Comparison of ENCODE assay signal across 6 cellular contexts in genomic region chr11:88860436-88860835, GRCh38.
DNase-seq lines count a peak whose midpoint lies in the region; ATAC-seq and TF ChIP-seq lines count a peak whose summit lies in the region.
"Not testable (repeated sequence)": the region's sequence is repeated elsewhere in the genome, so short reads cannot be mapped to it uniquely, and the experiment has no call there.

No MANE protein-coding gene starts in this region.

- DNase-seq in G401 (ENCODE audit: low spot score) (peak; percentile 33), cerebellar cortex (ENCODE audit: low spot score) (peak; percentile 23), hippocampal formation (lab: John Stamatoyannopoulos, UW) (peak; percentile 6 to 30), nephron progenitor cell (peak; percentile 11), renal cortical epithelial cell (ENCODE audit: low read depth) (peak; percentile 5)
- not testable (repeated sequence) for DNase-seq in WTC11 (ENCODE audit: low spot score)

- peak; percentile 38; the same call in 1 of the 2 replicates for ATAC-seq in WTC11

- H3K9me3 Mint-ChIP-seq in WTC11, nephron progenitor cell: not testable (repeated sequence)

- not testable (repeated sequence) for H3K4me1 Mint-ChIP-seq in WTC11, nephron progenitor cell

- CTCF ChIA-PET in WTC11 (lab: Charles Lee): not testable (repeated sequence)

- TF ChIP-seq CTCF in WTC11 (IDR thresholded peaks at IDR 0.05); nephron progenitor cell (IDR thresholded peaks at IDR 0.05): not testable (repeated sequence)

- not testable (repeated sequence) for H3K27me3 Mint-ChIP-seq in WTC11 (ENCODE audit: low read depth); nephron progenitor cell (ENCODE audit: low read depth, poor library complexity)

- in situ Hi-C loops in G401 (cut with HindIII; ENCODE audit: low sequenced_read_pairs): not testable (repeated sequence)

- H3K4me3 Mint-ChIP-seq in WTC11, nephron progenitor cell: not testable (repeated sequence)

- not testable (repeated sequence) for H3K27ac Mint-ChIP-seq in WTC11, nephron progenitor cell

- POLR2A ChIA-PET in WTC11 (lab: Charles Lee): not testable (repeated sequence)

- H3K36me3 Mint-ChIP-seq in WTC11; nephron progenitor cell (ENCODE audit: low read depth): not testable (repeated sequence)
